ENCODE assay signal across 14 cellular contexts in genomic region chr6:56040271-56040670, GRCh38.
DNase-seq lines count a peak whose midpoint lies in the region; ATAC-seq lines count a peak whose summit lies in the region.
"Had no signal": no experiment of that assay in that cellular context is flagged by ENCODE, and none has a peak within 500 bp of the region (broad histone marks: within the 10 kb centered on the region; RNA-seq: fewer than 3 reads in every experiment).

No MANE protein-coding gene starts in this region.

- H3K27ac ChIP-seq in adipose tissue (ENCODE audit: low read depth, low read length) = peak overlapping the region; percentile 55
- H3K27ac ChIP-seq: adrenal gland, left ventricle myocardium inferior had no signal

- in situ Hi-C loops in ACHN (cut with HindIII; ENCODE audit: low pct_ligation_motif_present, low pct_unique_long_range_greater_than_20kb, low sequenced_read_pairs) = no loop called here

- ATAC-seq in HG02970 (IDR thresholded peaks at IDR 0.05; ENCODE audit: low FRiP score, unreplicated experiment) = no peak

- WGBS in adipose tissue, 3 donors = 66 to 80% (median 71%) methylated on average over 3 of the region's 3 CpGs

- DNase-seq in AG20443 (ENCODE audit: low spot score) = peak; percentile 14
- peak; percentile 34 for DNase-seq in HT1080 (ENCODE audit: low read depth)
- peak; percentile 91 for DNase-seq in iris pigment epithelial cell (ENCODE audit: low read depth)
- no peak for DNase-seq in amygdala (lab: John Stamatoyannopoulos, UW)
- DNase-seq in NCI-H1436 (lab: John Stamatoyannopoulos, UW) = no peak
- DNase-seq in ACHN = no peak
- DNase-seq: adrenal gland; effector CD8-positive, alpha-beta T cell; left ventricle myocardium inferior; NCI-H1048; NCI-H510A treated with DMSO at 0.1 percent for 48 hours; stimulated activated CD4-positive, alpha-beta T cell treated with anti-CD3 and anti-CD28 coated beads, Interleukin-15, amount 100 ng/mL, for 24 hours had no signal

Comparison
In these comparisons a context has a peak if more than half of its experiments do, and no peak if none do; other contexts are left out.
1. DNase-seq: peak in AG20443 (single experiment), HT1080 (single experiment) and iris pigment epithelial cell (single experiment); none in amygdala (0 of 56), NCI-H1436 (single experiment) and ACHN (single experiment).